In genomic region chr2:197263077-197263476, GRCh38 we compare ENCODE assay signal across 16 cellular contexts. TPM values are rescaled to one million over a fixed set of nuclear protein-coding genes. Genes with fewer than 3 reads are reported as not detected.
DNase-seq lines count a peak whose midpoint lies in the region; ATAC-seq, FAIRE-seq and TF ChIP-seq lines count a peak whose summit lies in the region.
"Had no signal": no experiment of that assay in that cellular context is flagged by ENCODE, and none has a peak within 500 bp of the region (broad histone marks: within the 10 kb centered on the region; RNA-seq: fewer than 3 reads in every experiment).

No MANE protein-coding gene starts in this region.

- no peak overlapping the region for H3K4me3 Mint-ChIP-seq in activated naive CD4-positive, alpha-beta T cell treated with anti-CD3 and anti-CD28 coated beads, Interleukin-2, amount 10 ng/mL, durations not matched to agents 7 days and 5 days
- peak overlapping the region; percentile 73 to 76 for H3K4me3 Mint-ChIP-seq in effector memory CD8-positive, alpha-beta T cell

- H3K36me3 Mint-ChIP-seq in activated naive CD4-positive, alpha-beta T cell treated with anti-CD3 and anti-CD28 coated beads, Interleukin-2, amount 50 U/mL, for 72 hours: peaks cover 8 to 23% of the 10 kb centered on the region in 2 donors
- H3K36me3 Mint-ChIP-seq in activated naive CD4-positive, alpha-beta T cell treated with anti-CD3 and anti-CD28 coated beads, Interleukin-2, amount 10 ng/mL, durations not matched to agents 7 days and 5 days: peaks cover 42% of the 10 kb centered on the region
- H3K36me3 Mint-ChIP-seq in effector memory CD8-positive, alpha-beta T cell (ENCODE audit: insufficient read depth): peaks cover 34% of the 10 kb centered on the region

- no peaks in the 10 kb centered on the region for H3K9me3 Mint-ChIP-seq in activated naive CD4-positive, alpha-beta T cell treated with anti-CD3 and anti-CD28 coated beads, Interleukin-2, amount 50 U/mL, for 72 hours
- peaks cover 1% of the 10 kb centered on the region for H3K9me3 Mint-ChIP-seq in activated naive CD4-positive, alpha-beta T cell treated with anti-CD3 and anti-CD28 coated beads, Interleukin-2, amount 10 ng/mL, durations not matched to agents 7 days and 5 days
- H3K9me3 Mint-ChIP-seq in effector memory CD8-positive, alpha-beta T cell: peaks cover 0 to 5% of the 10 kb centered on the region in 2 donors

- no peak for DNase-seq in activated naive CD4-positive, alpha-beta T cell treated with anti-CD3 and anti-CD28 coated beads, Interleukin-2, amount 50 U/mL, for 72 hours (ENCODE audit: low spot score in 2 of 2)
- no peak for DNase-seq in activated naive CD4-positive, alpha-beta T cell treated with anti-CD3 and anti-CD28 coated beads, Interleukin-2, amount 10 ng/mL, durations not matched to agents 7 days and 5 days
- DNase-seq in effector memory CD8-positive, alpha-beta T cell: no peak
- DNase-seq in urothelium cell line (ENCODE audit: low spot score) (no peak), midbrain (lab: John Stamatoyannopoulos, UW) (no peak), GM19240 (ENCODE audit: insufficient read length, low spot score) (no peak), RWPE1 (ENCODE audit: low spot score) (no peak)
- DNase-seq: activated CD8-positive, alpha-beta memory T cell treated with anti-CD3 and anti-CD28 coated beads, Interleukin-2, amount 50 U/mL, for 4 hours; anterior cingulate cortex; lower lobe of right lung; NCI-H1105 treated with DMSO at 0.1 percent for 48 hours; SK-N-SH had no signal

- CTCF ChIA-PET in activated naive CD4-positive, alpha-beta T cell treated with anti-CD3 and anti-CD28 coated beads, Interleukin-2, amount 10 ng/mL, durations not matched to agents 7 days and 5 days (lab: Charles Lee): interaction anchor here (1.2 to 1.9 kb wide), 2 partner anchors 46 to 57 kb away, joined by 3 to 6 read pairs; no protein-coding TSS in a partner anchor
- CTCF ChIA-PET in RWPE1 (lab: Yijun Ruan, JAX): no interaction called here

- POLR2A ChIA-PET in RWPE1 (lab: Yijun Ruan, JAX; ENCODE audit: low non-redundant PET): no interaction called here

- peak; percentile 79 for FAIRE-seq in urothelium cell line (lab: Jason Lieb, UNC)

- peak overlapping the region; percentile 84 to 96 for H3K27ac Mint-ChIP-seq in activated naive CD4-positive, alpha-beta T cell treated with anti-CD3 and anti-CD28 coated beads, Interleukin-2, amount 50 U/mL, for 72 hours
- no peak overlapping the region for H3K27ac Mint-ChIP-seq in activated naive CD4-positive, alpha-beta T cell treated with anti-CD3 and anti-CD28 coated beads, Interleukin-2, amount 10 ng/mL, durations not matched to agents 7 days and 5 days
- peak overlapping the region; percentile 91 to 92 for H3K27ac Mint-ChIP-seq in effector memory CD8-positive, alpha-beta T cell

- peak overlapping the region; percentile 51; the same call in 1 of the 2 replicates for H3K27ac ChIP-seq in VCaP
- no peak overlapping the region for H3K27ac ChIP-seq in RWPE1
- H3K27ac ChIP-seq: BLaER1, epithelial cell of prostate had no signal

- ATAC-seq in activated naive CD4-positive, alpha-beta T cell treated with anti-CD3 and anti-CD28 coated beads, Interleukin-2, amount 50 U/mL, for 72 hours: no peak
- no peak for ATAC-seq in effector memory CD8-positive, alpha-beta T cell (replicated peaks)
- ATAC-seq: gastroesophageal sphincter had no signal

- TF ChIP-seq CTCF in VCaP (conservative IDR thresholded peaks at IDR 0.05): no peak
- no peak for TF ChIP-seq CTCF in RWPE1 (conservative IDR thresholded peaks at IDR 0.05; ENCODE audit: low read depth)

- H3K27me3 Mint-ChIP-seq in activated naive CD4-positive, alpha-beta T cell treated with anti-CD3 and anti-CD28 coated beads, Interleukin-2, amount 10 ng/mL, durations not matched to agents 7 days and 5 days: no peaks in the 10 kb centered on the region
- H3K27me3 Mint-ChIP-seq in effector memory CD8-positive, alpha-beta T cell: no peaks in the 10 kb centered on the region

- H3K4me1 Mint-ChIP-seq in activated naive CD4-positive, alpha-beta T cell treated with anti-CD3 and anti-CD28 coated beads, Interleukin-2, amount 10 ng/mL, durations not matched to agents 7 days and 5 days: peaks cover 91% of the 10 kb centered on the region
- H3K4me1 Mint-ChIP-seq in effector memory CD8-positive, alpha-beta T cell (ENCODE audit: low read depth in 2 of 2): peaks cover 66 to 81% of the 10 kb centered on the region in 2 donors

RNA-seq across cellular contexts. Expression of gene ANKRD44, which starts 47.5 kb away (rescaled TPM):
- total RNA-seq in activated naive CD4-positive, alpha-beta T cell treated with anti-CD3 and anti-CD28 coated beads, Interleukin-2, amount 50 U/mL, for 72 hours: 100 to 1,000 TPM; 103 to 130 TPM
